ENCODE assay signal across 2 cellular contexts in genomic region chr17:2181206-2181983, GRCh38.
A peak's percentile ranks its signal among the peaks of the same experiment; 100 is the strongest.
TF ChIP-seq lines count a peak whose summit lies in the region.

No MANE protein-coding gene starts in this region.

TF ChIP-seq in liver, 16 proteins besides CTCF, POLR2A, EP300 and RAD21 (continued from another document):
- no peak for TF ChIP-seq REST (IDR thresholded peaks at IDR 0.05)
- peak; percentile 23 for TF ChIP-seq SP1 (IDR thresholded peaks at IDR 0.05)

TF ChIP-seq in HepG2, 621 proteins besides CTCF, POLR2A, EP300 and RAD21 (continued from another document):
- TF ChIP-seq ZNF407 (CRISPR knock-in tag; IDR thresholded peaks at IDR 0.05; ENCODE audit: not compliant biosample characterization) (no peak), RFXANK (CRISPR knock-in tag; IDR thresholded peaks at IDR 0.05) (no peak), GZF1 (CRISPR knock-in tag; IDR thresholded peaks at IDR 0.05) (no peak), RNF219 (CRISPR knock-in tag; IDR thresholded peaks at IDR 0.05) (no peak), ZNF574 (CRISPR knock-in tag; IDR thresholded peaks at IDR 0.05) (no peak), ZNF20 (CRISPR knock-in tag; IDR thresholded peaks at IDR 0.05) (no peak), SSRP1 (CRISPR knock-in tag; IDR thresholded peaks at IDR 0.05) (no peak), ZNF230 (CRISPR knock-in tag; IDR thresholded peaks at IDR 0.05) (no peak), ZBTB21 (CRISPR knock-in tag; IDR thresholded peaks at IDR 0.05) (no peak)
